9 cellular contexts compared by ENCODE assay signal in the genomic region with DNA sequence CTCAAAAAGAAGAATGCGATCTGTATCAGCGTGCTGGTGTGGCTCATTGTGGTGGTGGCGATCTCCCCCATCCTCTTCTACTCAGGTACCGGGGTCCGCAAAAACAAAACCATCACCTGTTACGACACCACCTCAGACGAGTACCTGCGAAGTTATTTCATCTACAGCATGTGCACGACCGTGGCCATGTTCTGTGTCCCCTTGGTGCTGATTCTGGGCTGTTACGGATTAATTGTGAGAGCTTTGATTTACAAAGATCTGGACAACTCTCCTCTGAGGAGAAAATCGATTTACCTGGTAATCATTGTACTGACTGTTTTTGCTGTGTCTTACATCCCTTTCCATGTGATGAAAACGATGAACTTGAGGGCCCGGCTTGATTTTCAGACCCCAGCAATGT. TPM values are rescaled to one million over a fixed set of nuclear protein-coding genes. Genes with fewer than 3 reads are reported as not detected.
DNase-seq lines count a peak whose midpoint lies in the region; ATAC-seq, FAIRE-seq and TF ChIP-seq lines count a peak whose summit lies in the region.
"Had no signal": no experiment of that assay in that cellular context is flagged by ENCODE, and none has a peak within 500 bp of the region (broad histone marks: within the 10 kb centered on the region; RNA-seq: fewer than 3 reads in every experiment).

No MANE protein-coding gene starts in this region.

- H3K27me3 Mint-ChIP-seq in T-helper 1 cell treated with Interleukin-12 subunit alpha and Interleukin-12 subunit beta and Interleukin-4 antibody, amounts not matched to agents 30 μg/mL and 1 μg/mL, for 36 hours (ENCODE audit: low read depth): peaks cover 51% of the 10 kb centered on the region
- H3K27me3 Mint-ChIP-seq in activated naive CD8-positive, alpha-beta T cell: peaks cover 22% of the 10 kb centered on the region
- peaks cover 36% of the 10 kb centered on the region for H3K27me3 Mint-ChIP-seq in stimulated activated memory B cell treated with anti-CD40 and anti-IgM and Interleukin-4, amounts not matched to agents 10 μg/mL and 1 μg/mL and 100 μg/mL, for 72 hours

- no peaks in the 10 kb centered on the region for H4K20me1 ChIP-seq in keratinocyte (ENCODE audit: control insufficient read depth, extremely low read depth, insufficient read depth, low read length)

- H3K27me3 ChIP-seq in keratinocyte (ENCODE audit: control insufficient read depth, extremely low read depth, insufficient read depth, low read length): peaks cover 3% of the 10 kb centered on the region

- H3K27ac Mint-ChIP-seq in T-helper 1 cell treated with Interleukin-12 subunit alpha and Interleukin-12 subunit beta and Interleukin-4 antibody, amounts not matched to agents 30 μg/mL and 1 μg/mL, for 36 hours: no peak overlapping the region
- H3K27ac Mint-ChIP-seq in activated naive CD8-positive, alpha-beta T cell: no peak overlapping the region
- H3K27ac Mint-ChIP-seq in stimulated activated memory B cell treated with anti-CD40 and anti-IgM and Interleukin-4, amounts not matched to agents 10 μg/mL and 1 μg/mL and 100 μg/mL, for 72 hours: no peak overlapping the region

- peak overlapping the region; percentile 78 for H3K9ac ChIP-seq in keratinocyte (ENCODE audit: control insufficient read depth, extremely low read depth, insufficient read depth, low read length)

- peak overlapping the region; percentile 32 for H2AFZ ChIP-seq in keratinocyte (ENCODE audit: control insufficient read depth, low read length)

- DNase-seq in T-helper 1 cell (no peak), keratinocyte (ENCODE audit: low read depth, low spot score) (no peak)
- DNase-seq: amniotic stem cell had no signal

- dilution Hi-C loops in keratinocyte (cut with MboI; ENCODE audit: extremely low pct_ligation_motif_present, low sequenced_read_pairs): no loop called here

- H3K79me2 ChIP-seq in keratinocyte (ENCODE audit: control insufficient read depth, insufficient read depth, low read length): no peaks in the 10 kb centered on the region

- H3K9me1 ChIP-seq in keratinocyte (ENCODE audit: control insufficient read depth, extremely low read depth, insufficient read depth, low read length): no peaks in the 10 kb centered on the region

- H3K4me2 ChIP-seq in keratinocyte (ENCODE audit: control insufficient read depth, extremely low read depth, insufficient read depth, low read depth, low read length): peak overlapping the region; percentile 94

- peak overlapping the region; percentile 63 for H3K4me3 Mint-ChIP-seq in T-helper 1 cell treated with Interleukin-12 subunit alpha and Interleukin-12 subunit beta and Interleukin-4 antibody, amounts not matched to agents 30 μg/mL and 1 μg/mL, for 36 hours
- H3K4me3 Mint-ChIP-seq in activated naive CD8-positive, alpha-beta T cell: peak overlapping the region; percentile 83
- peak overlapping the region; percentile 66 for H3K4me3 Mint-ChIP-seq in stimulated activated memory B cell treated with anti-CD40 and anti-IgM and Interleukin-4, amounts not matched to agents 10 μg/mL and 1 μg/mL and 100 μg/mL, for 72 hours

- no peak for ATAC-seq in stimulated activated memory B cell treated with anti-CD40 and anti-IgM and Interleukin-4, amounts not matched to agents 10 μg/mL and 1 μg/mL and 100 μg/mL, for 72 hours
- ATAC-seq in HG03095 (IDR thresholded peaks at IDR 0.05; ENCODE audit: unreplicated experiment): no peak
- ATAC-seq in GM21528 (IDR thresholded peaks at IDR 0.05; ENCODE audit: low FRiP score, unreplicated experiment): no peak
- ATAC-seq in GM18867 (IDR thresholded peaks at IDR 0.05; ENCODE audit: unreplicated experiment): no peak

- peaks cover 11% of the 10 kb centered on the region for H3K4me1 Mint-ChIP-seq in T-helper 1 cell treated with Interleukin-12 subunit alpha and Interleukin-12 subunit beta and Interleukin-4 antibody, amounts not matched to agents 30 μg/mL and 1 μg/mL, for 36 hours (ENCODE audit: low read depth)
- peaks cover 12% of the 10 kb centered on the region for H3K4me1 Mint-ChIP-seq in activated naive CD8-positive, alpha-beta T cell (ENCODE audit: low read depth)
- peaks cover 21% of the 10 kb centered on the region for H3K4me1 Mint-ChIP-seq in stimulated activated memory B cell treated with anti-CD40 and anti-IgM and Interleukin-4, amounts not matched to agents 10 μg/mL and 1 μg/mL and 100 μg/mL, for 72 hours

- H3K9me3 Mint-ChIP-seq in T-helper 1 cell treated with Interleukin-12 subunit alpha and Interleukin-12 subunit beta and Interleukin-4 antibody, amounts not matched to agents 30 μg/mL and 1 μg/mL, for 36 hours: no peaks in the 10 kb centered on the region
- no peaks in the 10 kb centered on the region for H3K9me3 Mint-ChIP-seq in activated naive CD8-positive, alpha-beta T cell (ENCODE audit: low read depth)
- no peaks in the 10 kb centered on the region for H3K9me3 Mint-ChIP-seq in stimulated activated memory B cell treated with anti-CD40 and anti-IgM and Interleukin-4, amounts not matched to agents 10 μg/mL and 1 μg/mL and 100 μg/mL, for 72 hours

- peak; percentile 41 for FAIRE-seq in keratinocyte (lab: Jason Lieb, UNC)

- H3K9me3 ChIP-seq in keratinocyte (ENCODE audit: control insufficient read depth, low read depth, low read length): no peaks in the 10 kb centered on the region

- H3K36me3 ChIP-seq in keratinocyte (ENCODE audit: control insufficient read depth in 2 of 2, extremely low read depth in 1 of 2, insufficient read depth in 2 of 2, low read length in 2 of 2): no peaks in the 10 kb centered on the region

- H3K36me3 Mint-ChIP-seq in T-helper 1 cell treated with Interleukin-12 subunit alpha and Interleukin-12 subunit beta and Interleukin-4 antibody, amounts not matched to agents 30 μg/mL and 1 μg/mL, for 36 hours (ENCODE audit: low read depth): peaks cover 2% of the 10 kb centered on the region
- H3K36me3 Mint-ChIP-seq in activated naive CD8-positive, alpha-beta T cell: no peaks in the 10 kb centered on the region
- no peaks in the 10 kb centered on the region for H3K36me3 Mint-ChIP-seq in stimulated activated memory B cell treated with anti-CD40 and anti-IgM and Interleukin-4, amounts not matched to agents 10 μg/mL and 1 μg/mL and 100 μg/mL, for 72 hours

- H3K4me3 ChIP-seq in keratinocyte (ENCODE audit: control insufficient read depth in 2 of 3, extremely low read depth in 1 of 3, insufficient read depth in 2 of 3, low read depth in 1 of 3, low read length in 3 of 3): peak overlapping the region; percentile 56 to 93 (median 88)

- no peak overlapping the region for H3K27ac ChIP-seq in keratinocyte (ENCODE audit: control insufficient read depth, insufficient read depth, low read length)

- no peak for TF ChIP-seq CTCF in keratinocyte (optimal IDR thresholded peaks at IDR 0.05 in 1 of 3, IDR thresholded peaks at IDR 0.05 in 1 of 3, conservative IDR thresholded peaks at IDR 0.05 in 1 of 3; ENCODE audit: extremely low read depth in 1 of 3, insufficient read depth in 2 of 3, low read length in 3 of 3)

- H3K4me1 ChIP-seq in keratinocyte (ENCODE audit: control insufficient read depth, extremely low read depth, insufficient read depth, low read length): peaks cover 15% of the 10 kb centered on the region

RNA-seq across cellular contexts. Expression of a gene that starts 1.3 kb away (rescaled TPM):
- 0.45 to 1.1 TPM (median 1.1 TPM) in 3 replicates for polyA plus RNA-seq in keratinocyte
- polyA plus RNA-seq in keratinocyte (2011; ENCODE audit: low read depth): 1.4 TPM
- polyA plus RNA-seq in keratinocyte (2011; cell fraction: cytosol; rRNA removed): 0.35 and 0.45 TPM in 2 replicates
- polyA plus RNA-seq in keratinocyte (2011; cell fraction: nucleus; rRNA removed): 1.5 TPM in 2 replicates
- polyA plus RNA-seq in keratinocyte (2012; ENCODE audit: low replicate concordance): 0.52 and 2.8 TPM in 2 replicates
- polyA minus RNA-seq in keratinocyte: 0.79 to 1.9 TPM (median 1.7 TPM) in 3 replicates
- 1.5 TPM for polyA minus RNA-seq in keratinocyte (2011; cell fraction: cytosol; rRNA and poly(A)+ RNA removed)
- polyA minus RNA-seq in keratinocyte (2011; cell fraction: nucleus; rRNA and poly(A)+ RNA removed): 1.5 and 2.9 TPM in 2 replicates
